ENCODE assay signal across 9 cellular contexts in genomic region chr19:18644144-18645034, GRCh38. TPM values are rescaled to one million over a fixed set of nuclear protein-coding genes. Genes with fewer than 3 reads are reported as not detected.
DNase-seq lines count a peak whose midpoint lies in the region; ATAC-seq and TF ChIP-seq lines count a peak whose summit lies in the region.
"Had no signal": no experiment of that assay in that cellular context is flagged by ENCODE, and none has a peak within 500 bp of the region (broad histone marks: within the 10 kb centered on the region; RNA-seq: fewer than 3 reads in every experiment).

No MANE protein-coding gene starts in this region.

- ATAC-seq in naive B cell (ENCODE audit: low read depth in 2 of 2), result peak; percentile 82 to 90
- no peak for ATAC-seq in GM21447 (IDR thresholded peaks at IDR 0.05; ENCODE audit: unreplicated experiment)
- ATAC-seq in GM21360 (IDR thresholded peaks at IDR 0.05; ENCODE audit: unreplicated experiment), result no peak

- H3K27ac Mint-ChIP-seq in naive B cell, result peak overlapping the region in 3 of 6 donors; percentile 67 to 84 (median 70)

- no peaks in the 10 kb centered on the region for H3K27me3 Mint-ChIP-seq in naive B cell

- no peaks in the 10 kb centered on the region for H3K9me3 Mint-ChIP-seq in naive B cell

- POLR2A ChIA-PET in HEK293T (lab: Yijun Ruan, JAX), result no interaction called here

- TF ChIP-seq CTCF in GM20000 (IDR thresholded peaks at IDR 0.05; ENCODE audit: extremely low read depth, missing control alignments), result peak; percentile 6

- no peaks in the 10 kb centered on the region for H3K36me3 Mint-ChIP-seq in naive B cell

- CTCF ChIA-PET in HEK293T (lab: Yijun Ruan, JAX), result no interaction called here

- H3K4me3 Mint-ChIP-seq in naive B cell, result peak overlapping the region in 4 of 8 donors; percentile 15 to 65 (median 35)

- peaks cover 25 to 52% (median 44%) of the 10 kb centered on the region in 3 donors for H3K4me1 Mint-ChIP-seq in naive B cell

- no peak for DNase-seq in GM20000 (ENCODE audit: low spot score)
- peak in 33 of 58 donors; percentile 15 to 82 (median 61) for DNase-seq in anterior cingulate cortex (lab: John Stamatoyannopoulos, UW)
- DNase-seq in naive B cell, result no peak
- DNase-seq in HEK293T (ENCODE audit: extremely low spot score), result no peak
- DNase-seq: glutamatergic neuron; NCI-H524; stimulated activated CD4-positive, alpha-beta T cell treated with anti-CD3 and anti-CD28 coated beads, Interleukin-4, amount 100 ng/mL, for 24 hours had no signal

TF ChIP-seq in HEK293T, 16 proteins besides CTCF, POLR2A, EP300 and RAD21:
- TF ChIP-seq FOXK2 (IDR thresholded peaks at IDR 0.05) (no peak), FOXA1 (IDR thresholded peaks at IDR 0.05) (no peak), BHLHE40 (IDR thresholded peaks at IDR 0.05; ENCODE audit: borderline replicate concordance) (no peak)

RNA-seq across cellular contexts. Expression of gene KLHL26, which starts 7.6 kb away (rescaled TPM):
- 1 to 10 TPM in 5 of 6 donors, not detected in 1; 2.0 to 3.7 (median 3.6) TPM for polyA plus RNA-seq in naive B cell (ENCODE audit: low read depth in 6 of 6)

RNA-seq across cellular contexts. Expression of gene TMEM59L, which starts 31.7 kb away (rescaled TPM):
- not detected for polyA plus RNA-seq in naive B cell (ENCODE audit: low read depth in 6 of 6)

RNA-seq across cellular contexts. Expression of gene CRLF1, which starts 37.8 kb away (rescaled TPM):
- polyA plus RNA-seq in naive B cell (ENCODE audit: low read depth in 6 of 6), result 1 to 10 TPM in 2 of 6 donors, under 1 TPM in 2, not detected in 2; 0.44 to 7.0 (median 0.97) TPM

RNA-seq across cellular contexts. Expression of gene CRTC1, which starts 39.1 kb away (rescaled TPM):
- polyA plus RNA-seq in naive B cell (ENCODE audit: low read depth in 6 of 6), result 1 to 10 TPM in 5 of 6 donors, not detected in 1; 1.4 to 2.4 (median 1.4) TPM

RNA-seq across cellular contexts. Expression of gene REX1BD, which starts 55.8 kb away (rescaled TPM):
- polyA plus RNA-seq in naive B cell (ENCODE audit: low read depth in 6 of 6), result 100 to 1,000 TPM in 2 of 6 donors, 10 to 100 TPM in 4; 76.0 to 107 (median 91.9) TPM

Comparison
In these comparisons a context has a peak if more than half of its experiments do, and no peak if none do; other contexts are left out.
1. DNase-seq: peak in anterior cingulate cortex (33 of 58); none in GM20000 (single experiment), naive B cell (single experiment) and HEK293T (single experiment).
2. ATAC-seq: peak in naive B cell (2 of 2); none in GM21447 (single experiment) and GM21360 (single experiment).